ENCODE assay signal across 1 cellular context in the genomic region with DNA sequence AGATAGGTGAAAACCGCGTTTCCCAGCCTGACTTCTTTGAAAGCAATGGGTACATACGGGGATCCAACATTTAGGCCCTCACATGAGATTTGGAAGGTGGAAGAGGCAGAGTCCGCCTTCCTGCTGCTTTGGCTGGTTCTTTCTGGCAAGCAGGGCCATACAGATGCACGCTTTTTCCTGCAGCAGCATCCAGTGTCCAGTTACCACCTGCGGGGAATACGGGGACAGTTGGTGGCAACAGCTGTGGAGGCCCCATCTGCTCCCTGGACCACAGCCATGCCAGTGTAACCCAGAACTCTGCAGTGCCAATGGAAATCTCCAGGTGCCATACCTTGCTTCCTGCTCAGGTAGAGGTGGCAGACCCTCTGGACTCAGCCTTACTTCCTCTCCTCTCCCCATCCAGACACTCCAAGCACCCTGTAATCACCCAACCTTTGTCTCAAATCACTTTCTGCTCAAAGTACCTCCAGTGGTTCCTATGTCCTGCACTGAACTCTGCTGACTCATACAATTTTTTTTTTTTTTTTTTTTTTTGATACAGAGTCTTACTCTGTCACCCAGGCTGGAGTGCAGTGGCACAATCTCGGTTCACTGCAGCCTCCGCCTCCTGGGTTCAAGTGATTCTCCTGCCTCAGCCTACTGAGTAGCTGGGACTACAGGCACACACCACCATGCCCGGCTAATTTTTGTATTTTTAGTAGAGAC.
TF ChIP-seq lines count a peak whose summit lies in the region.

No MANE protein-coding gene starts in this region.

TF ChIP-seq in H1, 55 proteins besides CTCF, POLR2A, EP300 and RAD21:
- TF ChIP-seq POLR2AphosphoS5 (IDR thresholded peaks at IDR 0.05; ENCODE audit: low read depth, low read length), result no peak
- TF ChIP-seq KDM1A (IDR thresholded peaks at IDR 0.05; ENCODE audit: borderline replicate concordance, low read length), result no peak
- no peak for TF ChIP-seq FOSL1 (IDR thresholded peaks at IDR 0.05; ENCODE audit: insufficient read depth, low read depth, low read length)
- no peak for TF ChIP-seq KDM5A (IDR thresholded peaks at IDR 0.05; ENCODE audit: low read length)
- TF ChIP-seq SP2 (IDR thresholded peaks at IDR 0.05; ENCODE audit: low read length), result no peak
- TF ChIP-seq CREB1 (IDR thresholded peaks at IDR 0.05), result no peak
- no peak for TF ChIP-seq ZNF274 (IDR thresholded peaks at IDR 0.05; ENCODE audit: borderline replicate concordance, extremely low read depth, low read length)
- no peak for TF ChIP-seq JUND (IDR thresholded peaks at IDR 0.05; ENCODE audit: low read length)
- TF ChIP-seq GTF2F1 (IDR thresholded peaks at IDR 0.05; ENCODE audit: borderline replicate concordance, low read depth, low read length), result no peak
- TF ChIP-seq JUN (IDR thresholded peaks at IDR 0.05; ENCODE audit: low read depth, low read length), result no peak
- no peak for TF ChIP-seq ASH2L (IDR thresholded peaks at IDR 0.05; ENCODE audit: low read length)
- no peak for TF ChIP-seq SP4 (IDR thresholded peaks at IDR 0.05; ENCODE audit: low read length)
- TF ChIP-seq MAFK (IDR thresholded peaks at IDR 0.05; ENCODE audit: low read depth, low read length), result no peak
- no peak for TF ChIP-seq EZH2 (IDR thresholded peaks at IDR 0.05; ENCODE audit: low read depth, low read length, severe bottlenecking)
- no peak for TF ChIP-seq SAP30 (IDR thresholded peaks at IDR 0.05; ENCODE audit: insufficient read depth, insufficient replicate concordance, low read length)
